ENCODE assay signal across 1 cellular context in genomic region chr20:43923917-43924316, GRCh38.
TF ChIP-seq lines count a peak whose summit lies in the region.

No MANE protein-coding gene starts in this region.

TF ChIP-seq in GM12878, 131 proteins besides CTCF, POLR2A, EP300 and RAD21 (continued from another document):
- TF ChIP-seq, protein P1, sequence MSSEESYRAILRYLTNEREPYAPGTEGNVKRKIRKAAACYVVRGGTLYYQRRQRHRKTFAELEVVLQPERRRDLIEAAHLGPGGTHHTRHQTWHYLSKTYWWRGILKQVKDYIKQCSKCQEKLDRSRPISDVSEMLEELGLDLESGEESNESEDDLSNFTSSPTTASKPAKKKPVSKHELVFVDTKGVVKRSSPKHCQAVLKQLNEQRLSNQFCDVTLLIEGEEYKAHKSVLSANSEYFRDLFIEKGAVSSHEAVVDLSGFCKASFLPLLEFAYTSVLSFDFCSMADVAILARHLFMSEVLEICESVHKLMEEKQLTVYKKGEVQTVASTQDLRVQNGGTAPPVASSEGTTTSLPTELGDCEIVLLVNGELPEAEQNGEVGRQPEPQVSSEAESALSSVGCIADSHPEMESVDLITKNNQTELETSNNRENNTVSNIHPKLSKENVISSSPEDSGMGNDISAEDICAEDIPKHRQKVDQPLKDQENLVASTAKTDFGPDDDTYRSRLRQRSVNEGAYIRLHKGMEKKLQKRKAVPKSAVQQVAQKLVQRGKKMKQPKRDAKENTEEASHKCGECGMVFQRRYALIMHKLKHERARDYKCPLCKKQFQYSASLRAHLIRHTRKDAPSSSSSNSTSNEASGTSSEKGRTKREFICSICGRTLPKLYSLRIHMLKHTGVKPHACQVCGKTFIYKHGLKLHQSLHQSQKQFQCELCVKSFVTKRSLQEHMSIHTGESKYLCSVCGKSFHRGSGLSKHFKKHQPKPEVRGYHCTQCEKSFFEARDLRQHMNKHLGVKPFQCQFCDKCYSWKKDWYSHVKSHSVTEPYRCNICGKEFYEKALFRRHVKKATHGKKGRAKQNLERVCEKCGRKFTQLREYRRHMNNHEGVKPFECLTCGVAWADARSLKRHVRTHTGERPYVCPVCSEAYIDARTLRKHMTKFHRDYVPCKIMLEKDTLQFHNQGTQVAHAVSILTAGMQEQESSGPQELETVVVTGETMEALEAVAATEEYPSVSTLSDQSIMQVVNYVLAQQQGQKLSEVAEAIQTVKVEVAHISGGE (CRISPR knock-in tag; IDR thresholded peaks at IDR 0.05) = no peak
- TF ChIP-seq POLR2AphosphoS5 (IDR thresholded peaks at IDR 0.05; ENCODE audit: low read length) (no peak), SUZ12 (IDR thresholded peaks at IDR 0.05; ENCODE audit: unreplicated experiment) (no peak), ASH2L (IDR thresholded peaks at IDR 0.05; ENCODE audit: borderline replicate concordance, low read depth) (no peak)
TF ChIP-seq in GM12878: peak in this region for 1.
